ENCODE assay signal across 23 cellular contexts in genomic region chr2:95049088-95049955, GRCh38. TPM values are rescaled to one million over a fixed set of nuclear protein-coding genes. Genes with fewer than 3 reads are reported as not detected.
DNase-seq lines count a peak whose midpoint lies in the region; ATAC-seq and TF ChIP-seq lines count a peak whose summit lies in the region.
"Had no signal": no experiment of that assay in that cellular context is flagged by ENCODE, and none has a peak within 500 bp of the region (broad histone marks: within the 10 kb centered on the region; RNA-seq: fewer than 3 reads in every experiment).

No MANE protein-coding gene starts in this region.

- H3K4me1 ChIP-seq in naive thymus-derived CD4-positive, alpha-beta T cell (ENCODE audit: control insufficient read depth in 2 of 2, insufficient read depth in 2 of 2, low read length in 2 of 2), result peaks cover 0 to 76% of the 10 kb centered on the region in 2 donors
- peaks cover 47% of the 10 kb centered on the region for H3K4me1 ChIP-seq in CD8-positive, alpha-beta memory T cell (ENCODE audit: insufficient read depth, low read length)
- H3K4me1 ChIP-seq: body of pancreas, uterus had no signal

- no peak for DNase-seq in stimulated activated naive CD8-positive, alpha-beta T cell treated with anti-CD3 and anti-CD28 coated beads, Interleukin-15, Interleukin-2, amounts not matched to agents 100 U/mL and 50 U/mL, for 24 hours
- no peak for DNase-seq in activated CD8-positive, alpha-beta T cell treated with anti-CD3 and anti-CD28 coated beads for 36 hours
- DNase-seq in naive thymus-derived CD4-positive, alpha-beta T cell, result no peak
- DNase-seq in CD8-positive, alpha-beta memory T cell, result no peak
- DNase-seq: activated naive CD4-positive, alpha-beta T cell treated with anti-CD3 and anti-CD28 coated beads, Interleukin-2, amount 50 U/mL, for 16 hours; body of pancreas; Calu3; cortex of kidney; EL; foreskin melanocyte; left colon; NCI-H2029 treated with DMSO at 0.1 percent for 48 hours; Right ventricle myocardium superior; T-helper 2 cell; uterus had no signal

- ATAC-seq in stimulated activated naive CD8-positive, alpha-beta T cell treated with anti-CD3 and anti-CD28 coated beads, Interleukin-15, Interleukin-2, amounts not matched to agents 100 U/mL and 50 U/mL, for 24 hours, result no peak
- no peak for ATAC-seq in activated CD8-positive, alpha-beta T cell treated with anti-CD3 and anti-CD28 coated beads for 36 hours
- no peak for ATAC-seq in naive thymus-derived CD4-positive, alpha-beta T cell
- ATAC-seq in HG03135 (IDR thresholded peaks at IDR 0.05; ENCODE audit: unreplicated experiment) (no peak), HG02970 (IDR thresholded peaks at IDR 0.05; ENCODE audit: low FRiP score, unreplicated experiment) (no peak)
- no peak for ATAC-seq in activated CD4-positive, CD25-positive, alpha-beta regulatory T cell treated with anti-CD3 and anti-CD28 coated beads, Interleukin-2, amount 50 U/mL, for 24 hours
- ATAC-seq: body of pancreas; left colon; stimulated activated memory B cell treated with anti-CD40 and anti-IgM and Interleukin-4, amounts not matched to agents 10 μg/mL and 1 μg/mL and 100 μg/mL, for 72 hours; WTC11 had no signal

- H3K4me3 Mint-ChIP-seq in stimulated activated naive CD8-positive, alpha-beta T cell treated with anti-CD3 and anti-CD28 coated beads, Interleukin-15, Interleukin-2, amounts not matched to agents 100 ng/mL and 50 ng/mL, for 24 hours, result no peak overlapping the region
- H3K4me3 Mint-ChIP-seq in activated CD8-positive, alpha-beta T cell treated with anti-CD3 and anti-CD28 coated beads for 36 hours, result no peak overlapping the region
- H3K4me3 Mint-ChIP-seq in naive thymus-derived CD4-positive, alpha-beta T cell, result peak overlapping the region in 3 of 10 donors; percentile 32 to 46 (median 41)
- no peak overlapping the region for H3K4me3 Mint-ChIP-seq in CD8-positive, alpha-beta memory T cell
- H3K4me3 Mint-ChIP-seq: stimulated activated memory B cell treated with anti-CD40 and anti-IgM and Interleukin-4, amounts not matched to agents 10 μg/mL and 1 μg/mL and 100 μg/mL, for 72 hours; WTC11 had no signal

- no peak for TF ChIP-seq CTCF in activated CD8-positive, alpha-beta T cell treated with anti-CD3 and anti-CD28 coated beads for 36 hours (IDR thresholded peaks at IDR 0.05)

- POLR2A ChIA-PET in activated CD8-positive, alpha-beta T cell treated with anti-CD3 and anti-CD28 coated beads for 36 hours (lab: Charles Lee), result interaction anchor here (1.2 to 2.3 kb wide), 3 partner anchors 25 to 73 kb away, joined by 3 to 10 read pairs (median 4); no protein-coding TSS in a partner anchor
- POLR2A ChIA-PET in naive thymus-derived CD4-positive, alpha-beta T cell (lab: Charles Lee), result interaction anchor here (0.7 to 21.6 kb wide), 6 partner anchors 9 to 26 kb away, joined by 3 to 581 read pairs (median 4); partner anchors contain the start of gene MAL
- POLR2A ChIA-PET in CD8-positive, alpha-beta memory T cell (lab: Charles Lee), result no interaction called here

- intact Hi-C loops in activated CD8-positive, alpha-beta T cell treated with anti-CD3 and anti-CD28 coated beads for 36 hours (cut with micrococcal nuclease), result no loop called here
- intact Hi-C loops in naive thymus-derived CD4-positive, alpha-beta T cell (cut with micrococcal nuclease), result no loop called here

- no peaks in the 10 kb centered on the region for H3K9me3 ChIP-seq in naive thymus-derived CD4-positive, alpha-beta T cell (ENCODE audit: control insufficient read depth in 2 of 3, low read length in 3 of 3)
- H3K9me3 ChIP-seq in CD8-positive, alpha-beta memory T cell (ENCODE audit: low read length), result no peaks in the 10 kb centered on the region
- H3K9me3 ChIP-seq: body of pancreas, uterus had no signal

- H3K4me1 Mint-ChIP-seq in stimulated activated naive CD8-positive, alpha-beta T cell treated with anti-CD3 and anti-CD28 coated beads, Interleukin-15, Interleukin-2, amounts not matched to agents 100 ng/mL and 50 ng/mL, for 24 hours (ENCODE audit: low read depth), result peaks cover 71% of the 10 kb centered on the region
- peaks cover 75% of the 10 kb centered on the region for H3K4me1 Mint-ChIP-seq in activated CD8-positive, alpha-beta T cell treated with anti-CD3 and anti-CD28 coated beads for 36 hours (ENCODE audit: low read depth)
- peaks cover 17 to 96% (median 82%) of the 10 kb centered on the region in 7 donors for H3K4me1 Mint-ChIP-seq in naive thymus-derived CD4-positive, alpha-beta T cell
- H3K4me1 Mint-ChIP-seq in CD8-positive, alpha-beta memory T cell, result peaks cover 9 to 41% (median 26%) of the 10 kb centered on the region in 3 donors
- H3K4me1 Mint-ChIP-seq: stimulated activated memory B cell treated with anti-CD40 and anti-IgM and Interleukin-4, amounts not matched to agents 10 μg/mL and 1 μg/mL and 100 μg/mL, for 72 hours had no signal

- H3K9me3 Mint-ChIP-seq in stimulated activated naive CD8-positive, alpha-beta T cell treated with anti-CD3 and anti-CD28 coated beads, Interleukin-15, Interleukin-2, amounts not matched to agents 100 ng/mL and 50 ng/mL, for 24 hours, result no peaks in the 10 kb centered on the region
- no peaks in the 10 kb centered on the region for H3K9me3 Mint-ChIP-seq in activated CD8-positive, alpha-beta T cell treated with anti-CD3 and anti-CD28 coated beads for 36 hours
- H3K9me3 Mint-ChIP-seq in naive thymus-derived CD4-positive, alpha-beta T cell, result no peaks in the 10 kb centered on the region
- peaks cover 0 to 2% (median 0%) of the 10 kb centered on the region in 5 donors for H3K9me3 Mint-ChIP-seq in CD8-positive, alpha-beta memory T cell
- H3K9me3 Mint-ChIP-seq: stimulated activated memory B cell treated with anti-CD40 and anti-IgM and Interleukin-4, amounts not matched to agents 10 μg/mL and 1 μg/mL and 100 μg/mL, for 72 hours; WTC11 had no signal

- peaks cover 3% of the 10 kb centered on the region for H3K36me3 Mint-ChIP-seq in stimulated activated naive CD8-positive, alpha-beta T cell treated with anti-CD3 and anti-CD28 coated beads, Interleukin-15, Interleukin-2, amounts not matched to agents 100 ng/mL and 50 ng/mL, for 24 hours (ENCODE audit: low read depth)
- H3K36me3 Mint-ChIP-seq in activated CD8-positive, alpha-beta T cell treated with anti-CD3 and anti-CD28 coated beads for 36 hours (ENCODE audit: low read depth), result peaks cover 30% of the 10 kb centered on the region
- H3K36me3 Mint-ChIP-seq in naive thymus-derived CD4-positive, alpha-beta T cell, result peaks cover 4 to 66% (median 45%) of the 10 kb centered on the region in 5 donors
- peaks cover 0 to 26% (median 4%) of the 10 kb centered on the region in 3 donors for H3K36me3 Mint-ChIP-seq in CD8-positive, alpha-beta memory T cell
- H3K36me3 Mint-ChIP-seq: stimulated activated memory B cell treated with anti-CD40 and anti-IgM and Interleukin-4, amounts not matched to agents 10 μg/mL and 1 μg/mL and 100 μg/mL, for 72 hours; WTC11 had no signal

- H3K27me3 ChIP-seq in naive thymus-derived CD4-positive, alpha-beta T cell (ENCODE audit: control insufficient read depth in 2 of 2, insufficient read depth in 2 of 2, low read length in 2 of 2), result no peaks in the 10 kb centered on the region
- no peaks in the 10 kb centered on the region for H3K27me3 ChIP-seq in CD8-positive, alpha-beta memory T cell (ENCODE audit: insufficient read depth, low read length, poor library complexity, severe bottlenecking)
- H3K27me3 ChIP-seq: body of pancreas, uterus had no signal

- CTCF ChIA-PET in activated CD8-positive, alpha-beta T cell treated with anti-CD3 and anti-CD28 coated beads for 36 hours (lab: Charles Lee), result interaction anchor here (8.2 to 12.1 kb wide), 2 partner anchors 25 to 27 kb away, joined by 131 to 142 read pairs; partner anchors contain the start of gene MAL
- CTCF ChIA-PET in naive thymus-derived CD4-positive, alpha-beta T cell (lab: Charles Lee), result interaction anchor here (0.6 to 1.0 kb wide), 3 partner anchors 15 to 56 kb away, joined by 3 to 4 read pairs (median 3); no protein-coding TSS in a partner anchor
- CTCF ChIA-PET in CD8-positive, alpha-beta memory T cell (lab: Charles Lee), result interaction anchor here (0.8 to 0.9 kb wide), 2 partner anchors 27 to 69 kb away, joined by 3 read pairs; no protein-coding TSS in a partner anchor

- H3K36me3 ChIP-seq in naive thymus-derived CD4-positive, alpha-beta T cell (ENCODE audit: control insufficient read depth in 2 of 3, insufficient read depth in 3 of 3, low read length in 3 of 3), result peaks cover 0 to 66% (median 12%) of the 10 kb centered on the region in 3 experiments
- H3K36me3 ChIP-seq in CD8-positive, alpha-beta memory T cell (ENCODE audit: insufficient read depth, low read length), result no peaks in the 10 kb centered on the region
- H3K36me3 ChIP-seq: uterus had no signal

- H3K4me3 ChIP-seq in naive thymus-derived CD4-positive, alpha-beta T cell (ENCODE audit: low read length), result no peak overlapping the region
- no peak overlapping the region for H3K4me3 ChIP-seq in CD8-positive, alpha-beta memory T cell (ENCODE audit: low read length)
- H3K4me3 ChIP-seq: body of pancreas, uterus had no signal

- H3K27me3 Mint-ChIP-seq in stimulated activated naive CD8-positive, alpha-beta T cell treated with anti-CD3 and anti-CD28 coated beads, Interleukin-15, Interleukin-2, amounts not matched to agents 100 ng/mL and 50 ng/mL, for 24 hours, result no peaks in the 10 kb centered on the region
- no peaks in the 10 kb centered on the region for H3K27me3 Mint-ChIP-seq in activated CD8-positive, alpha-beta T cell treated with anti-CD3 and anti-CD28 coated beads for 36 hours
- no peaks in the 10 kb centered on the region for H3K27me3 Mint-ChIP-seq in naive thymus-derived CD4-positive, alpha-beta T cell
- peaks cover 0 to 11% of the 10 kb centered on the region in 2 donors for H3K27me3 Mint-ChIP-seq in CD8-positive, alpha-beta memory T cell

- peak overlapping the region; percentile 45 for H3K27ac ChIP-seq in naive thymus-derived CD4-positive, alpha-beta T cell (ENCODE audit: low read depth, low read length)
- H3K27ac ChIP-seq in CD8-positive, alpha-beta memory T cell (ENCODE audit: low read depth, low read length), result no peak overlapping the region
- H3K27ac ChIP-seq: body of pancreas, HL-60, uterus had no signal

- peak overlapping the region; percentile 86 for H3K27ac Mint-ChIP-seq in stimulated activated naive CD8-positive, alpha-beta T cell treated with anti-CD3 and anti-CD28 coated beads, Interleukin-15, Interleukin-2, amounts not matched to agents 100 ng/mL and 50 ng/mL, for 24 hours
- peak overlapping the region; percentile 81 for H3K27ac Mint-ChIP-seq in activated CD8-positive, alpha-beta T cell treated with anti-CD3 and anti-CD28 coated beads for 36 hours
- H3K27ac Mint-ChIP-seq in naive thymus-derived CD4-positive, alpha-beta T cell, result peak overlapping the region; percentile 62 to 98 (median 88)
- no peak overlapping the region for H3K27ac Mint-ChIP-seq in CD8-positive, alpha-beta memory T cell
- H3K27ac Mint-ChIP-seq: stimulated activated memory B cell treated with anti-CD40 and anti-IgM and Interleukin-4, amounts not matched to agents 10 μg/mL and 1 μg/mL and 100 μg/mL, for 72 hours; WTC11 had no signal

RNA-seq across cellular contexts. Expression of gene MAL, which starts 23.8 kb away (rescaled TPM):
- 10 to 100 TPM; 54.0 to 59.2 TPM for total RNA-seq in activated CD8-positive, alpha-beta T cell treated with anti-CD3 and anti-CD28 coated beads for 36 hours
- 100 to 1,000 TPM; 124 to 575 (median 159) TPM for total RNA-seq in naive thymus-derived CD4-positive, alpha-beta T cell
- 100 to 1,000 TPM; 355 to 408 TPM for polyA plus RNA-seq in naive thymus-derived CD4-positive, alpha-beta T cell
- total RNA-seq in CD8-positive, alpha-beta memory T cell, result 10 to 100 TPM; 25.2 to 27.3 TPM
- polyA plus RNA-seq in CD8-positive, alpha-beta memory T cell, result 50.4 TPM
- total RNA-seq: body of pancreas, Calu3, NCI-H460 had no signal

Comparison
In these comparisons a context has a peak if more than half of its experiments do, and no peak if none do; other contexts are left out.
1. H3K27ac Mint-ChIP-seq: peak in stimulated activated naive CD8-positive, alpha-beta T cell treated with anti-CD3 and anti-CD28 coated beads, Interleukin-15, Interleukin-2, amounts not matched to agents 100 ng/mL and 50 ng/mL, for 24 hours (single experiment), activated CD8-positive, alpha-beta T cell treated with anti-CD3 and anti-CD28 coated beads for 36 hours (single experiment) and naive thymus-derived CD4-positive, alpha-beta T cell (9 of 9); none in CD8-positive, alpha-beta memory T cell (0 of 8).